ENCODE assay signal across 1 cellular context in the genomic region with DNA sequence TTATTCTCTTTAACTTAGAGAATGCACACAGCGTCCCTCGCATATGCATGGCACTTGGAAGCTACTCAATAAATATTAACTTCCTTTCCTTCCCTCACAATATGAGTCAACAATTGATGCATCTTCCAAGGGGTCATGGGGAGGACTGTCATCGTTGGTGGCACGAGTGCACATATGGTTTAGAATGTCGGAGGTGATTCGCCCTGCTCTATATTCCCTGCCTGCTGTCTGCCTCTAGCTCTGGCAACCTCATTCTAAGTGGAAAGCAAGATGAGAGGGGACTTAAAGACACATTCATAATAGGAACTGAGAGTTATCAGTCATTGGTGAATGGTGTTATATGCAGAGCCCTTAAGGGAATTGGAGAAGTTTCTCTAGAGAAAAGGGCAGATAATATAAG.
TF ChIP-seq lines count a peak whose summit lies in the region.

No MANE protein-coding gene starts in this region.

TF ChIP-seq in K562, 482 proteins besides CTCF, POLR2A, EP300 and RAD21:
- TF ChIP-seq EWSR1 (IDR thresholded peaks at IDR 0.05; ENCODE audit: borderline replicate concordance, low read depth, partially characterized antibody): no peak
- TF ChIP-seq ZC3H8 (IDR thresholded peaks at IDR 0.05): no peak
- TF ChIP-seq, protein P1, sequence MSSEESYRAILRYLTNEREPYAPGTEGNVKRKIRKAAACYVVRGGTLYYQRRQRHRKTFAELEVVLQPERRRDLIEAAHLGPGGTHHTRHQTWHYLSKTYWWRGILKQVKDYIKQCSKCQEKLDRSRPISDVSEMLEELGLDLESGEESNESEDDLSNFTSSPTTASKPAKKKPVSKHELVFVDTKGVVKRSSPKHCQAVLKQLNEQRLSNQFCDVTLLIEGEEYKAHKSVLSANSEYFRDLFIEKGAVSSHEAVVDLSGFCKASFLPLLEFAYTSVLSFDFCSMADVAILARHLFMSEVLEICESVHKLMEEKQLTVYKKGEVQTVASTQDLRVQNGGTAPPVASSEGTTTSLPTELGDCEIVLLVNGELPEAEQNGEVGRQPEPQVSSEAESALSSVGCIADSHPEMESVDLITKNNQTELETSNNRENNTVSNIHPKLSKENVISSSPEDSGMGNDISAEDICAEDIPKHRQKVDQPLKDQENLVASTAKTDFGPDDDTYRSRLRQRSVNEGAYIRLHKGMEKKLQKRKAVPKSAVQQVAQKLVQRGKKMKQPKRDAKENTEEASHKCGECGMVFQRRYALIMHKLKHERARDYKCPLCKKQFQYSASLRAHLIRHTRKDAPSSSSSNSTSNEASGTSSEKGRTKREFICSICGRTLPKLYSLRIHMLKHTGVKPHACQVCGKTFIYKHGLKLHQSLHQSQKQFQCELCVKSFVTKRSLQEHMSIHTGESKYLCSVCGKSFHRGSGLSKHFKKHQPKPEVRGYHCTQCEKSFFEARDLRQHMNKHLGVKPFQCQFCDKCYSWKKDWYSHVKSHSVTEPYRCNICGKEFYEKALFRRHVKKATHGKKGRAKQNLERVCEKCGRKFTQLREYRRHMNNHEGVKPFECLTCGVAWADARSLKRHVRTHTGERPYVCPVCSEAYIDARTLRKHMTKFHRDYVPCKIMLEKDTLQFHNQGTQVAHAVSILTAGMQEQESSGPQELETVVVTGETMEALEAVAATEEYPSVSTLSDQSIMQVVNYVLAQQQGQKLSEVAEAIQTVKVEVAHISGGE (CRISPR knock-in tag; IDR thresholded peaks at IDR 0.05): no peak
- TF ChIP-seq RFX5 (IDR thresholded peaks at IDR 0.05; ENCODE audit: low read depth, low read length): no peak
- no peak for TF ChIP-seq ZNF586 (CRISPR knock-in tag; conservative IDR thresholded peaks at IDR 0.05)
- TF ChIP-seq PTTG1 (tag; IDR thresholded peaks at IDR 0.05; ENCODE audit: low read depth): no peak
- TF ChIP-seq, protein P2, sequence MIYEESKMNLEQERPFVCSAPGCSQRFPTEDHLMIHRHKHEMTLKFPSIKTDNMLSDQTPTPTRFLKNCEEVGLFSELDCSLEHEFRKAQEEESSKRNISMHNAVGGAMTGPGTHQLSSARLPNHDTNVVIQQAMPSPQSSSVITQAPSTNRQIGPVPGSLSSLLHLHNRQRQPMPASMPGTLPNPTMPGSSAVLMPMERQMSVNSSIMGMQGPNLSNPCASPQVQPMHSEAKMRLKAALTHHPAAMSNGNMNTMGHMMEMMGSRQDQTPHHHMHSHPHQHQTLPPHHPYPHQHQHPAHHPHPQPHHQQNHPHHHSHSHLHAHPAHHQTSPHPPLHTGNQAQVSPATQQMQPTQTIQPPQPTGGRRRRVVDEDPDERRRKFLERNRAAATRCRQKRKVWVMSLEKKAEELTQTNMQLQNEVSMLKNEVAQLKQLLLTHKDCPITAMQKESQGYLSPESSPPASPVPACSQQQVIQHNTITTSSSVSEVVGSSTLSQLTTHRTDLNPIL (CRISPR knock-in tag; IDR thresholded peaks at IDR 0.05): no peak
- TF ChIP-seq ZBTB8A (IDR thresholded peaks at IDR 0.05; ENCODE audit: partially characterized antibody): no peak
- no peak for TF ChIP-seq BDP1 (IDR thresholded peaks at IDR 0.05; ENCODE audit: insufficient read depth, insufficient read length)
- TF ChIP-seq NFXL1 (CRISPR knock-in tag; IDR thresholded peaks at IDR 0.05): no peak
- TF ChIP-seq MECOM (CRISPR knock-in tag; IDR thresholded peaks at IDR 0.05): no peak
- no peak for TF ChIP-seq MEIS2 (IDR thresholded peaks at IDR 0.05; ENCODE audit: partially characterized antibody)
- TF ChIP-seq ILF3 (IDR thresholded peaks at IDR 0.05; ENCODE audit: borderline replicate concordance): no peak
- TF ChIP-seq TCF7L2 (IDR thresholded peaks at IDR 0.05; ENCODE audit: low read depth, low read length): no peak
- TF ChIP-seq MED1 (CRISPR knock-in tag; IDR thresholded peaks at IDR 0.05; ENCODE audit: borderline replicate concordance): no peak
- TF ChIP-seq, protein P3, sequence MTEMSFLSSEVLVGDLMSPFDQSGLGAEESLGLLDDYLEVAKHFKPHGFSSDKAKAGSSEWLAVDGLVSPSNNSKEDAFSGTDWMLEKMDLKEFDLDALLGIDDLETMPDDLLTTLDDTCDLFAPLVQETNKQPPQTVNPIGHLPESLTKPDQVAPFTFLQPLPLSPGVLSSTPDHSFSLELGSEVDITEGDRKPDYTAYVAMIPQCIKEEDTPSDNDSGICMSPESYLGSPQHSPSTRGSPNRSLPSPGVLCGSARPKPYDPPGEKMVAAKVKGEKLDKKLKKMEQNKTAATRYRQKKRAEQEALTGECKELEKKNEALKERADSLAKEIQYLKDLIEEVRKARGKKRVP (CRISPR knock-in tag; IDR thresholded peaks at IDR 0.05): no peak
- TF ChIP-seq HNRNPK (IDR thresholded peaks at IDR 0.05; ENCODE audit: low read depth, low read length, poor library complexity, severe bottlenecking): no peak
- TF ChIP-seq KDM1A (IDR thresholded peaks at IDR 0.05): no peak
TF ChIP-seq in K562: peak in this region for 0.
